18 cellular contexts compared by ENCODE assay signal in genomic region chr9:134783699-134784039, GRCh38.
DNase-seq lines count a peak whose midpoint lies in the region; ATAC-seq and TF ChIP-seq lines count a peak whose summit lies in the region.
"Had no signal": no experiment of that assay in that cellular context is flagged by ENCODE, and none has a peak within 500 bp of the region (broad histone marks: within the 10 kb centered on the region; RNA-seq: fewer than 3 reads in every experiment).

No MANE protein-coding gene starts in this region.

- no peak overlapping the region for H2AFZ ChIP-seq in IMR-90 (replicated peaks; ENCODE audit: low read length, poor library complexity)

- H3K27ac ChIP-seq in IMR-90 (ENCODE audit: insufficient read depth, low read length) (no peak overlapping the region), testis (no peak overlapping the region)
- H3K27ac ChIP-seq: neutrophil, thyroid gland had no signal

- no peaks in the 10 kb centered on the region for H3K9me3 Mint-ChIP-seq in activated CD8-positive, alpha-beta T cell treated with anti-CD3 and anti-CD28 coated beads, Interleukin-2, amount 10 ng/mL, durations not matched to agents 7 days and 5 days (ENCODE audit: insufficient read depth)

- H3K14ac ChIP-seq in IMR-90 (replicated peaks; ENCODE audit: low read depth, low read length): no peak overlapping the region

- dilution Hi-C loops in IMR-90 (cut with HindIII; ENCODE audit: low sequenced_read_pairs, unreplicated experiment): no loop called here

- TF ChIP-seq CTCF in IMR-90 (conservative IDR thresholded peaks at IDR 0.05; ENCODE audit: low read depth, low read length): no peak
- no peak for TF ChIP-seq CTCF in testis (IDR thresholded peaks at IDR 0.05)

- no peak overlapping the region for H4K5ac ChIP-seq in IMR-90 (ENCODE audit: low read depth, low read length)

- 100% methylated on average over 1 of the region's 12 CpGs; no CpG with 5 or more reads in 1 of the 2 experiments for WGBS in IMR-90 (ENCODE audit: extremely low coverage in 2 of 2, insufficient read length in 1 of 2), 2 experiments
- WGBS in testis, 2 donors: 80 to 90% methylated on average over 12 of the region's 12 CpGs

- no peak overlapping the region for H3K4me3 Mint-ChIP-seq in activated CD8-positive, alpha-beta T cell treated with anti-CD3 and anti-CD28 coated beads, Interleukin-2, amount 10 ng/mL, durations not matched to agents 7 days and 5 days
- H3K4me3 Mint-ChIP-seq: activated CD8-positive, alpha-beta memory T cell treated with anti-CD3 and anti-CD28 coated beads, Interleukin-2, amount 10 ng/mL, durations not matched to agents 7 days and 5 days; T-helper 17 cell had no signal

- H2BK5ac ChIP-seq in IMR-90 (ENCODE audit: low read depth, low read length, poor library complexity, severe bottlenecking): no peak overlapping the region

- no peak overlapping the region for H2BK20ac ChIP-seq in IMR-90 (ENCODE audit: low read depth, low read length)

- CTCF ChIA-PET in IMR-90 (lab: Yijun Ruan, JAX): no interaction called here
- CTCF ChIA-PET in activated CD8-positive, alpha-beta T cell treated with anti-CD3 and anti-CD28 coated beads, Interleukin-2, amount 10 ng/mL, durations not matched to agents 7 days and 5 days (lab: Charles Lee): no interaction called here

- no peak overlapping the region for H2BK120ac ChIP-seq in IMR-90 (ENCODE audit: low read depth, low read length)

- no peak overlapping the region for H3K23ac ChIP-seq in IMR-90 (ENCODE audit: low read depth, low read length)

- peaks cover 18 to 58% of the 10 kb centered on the region in 2 experiments for H3K79me1 ChIP-seq in IMR-90 (ENCODE audit: low read depth in 1 of 2, low read length in 2 of 2)

- H3K36me3 ChIP-seq in IMR-90 (ENCODE audit: control insufficient read depth, insufficient read depth, low read length) (peaks cover 82% of the 10 kb centered on the region), testis (ENCODE audit: low read depth, missing control alignments) (no peaks in the 10 kb centered on the region)
- H3K36me3 ChIP-seq: neutrophil, thyroid gland had no signal

- no peak overlapping the region for H2BK15ac ChIP-seq in IMR-90 (ENCODE audit: low read depth, low read length)

- H3K27ac Mint-ChIP-seq in activated CD8-positive, alpha-beta T cell treated with anti-CD3 and anti-CD28 coated beads, Interleukin-2, amount 10 ng/mL, durations not matched to agents 7 days and 5 days: no peak overlapping the region
- H3K27ac Mint-ChIP-seq: activated CD8-positive, alpha-beta memory T cell treated with anti-CD3 and anti-CD28 coated beads, Interleukin-2, amount 10 ng/mL, durations not matched to agents 7 days and 5 days; T-helper 17 cell had no signal

- POLR2A ChIA-PET in IMR-90 (lab: Charles Lee; ENCODE audit: unreplicated experiment): no interaction called here
- POLR2A ChIA-PET in activated CD8-positive, alpha-beta T cell treated with anti-CD3 and anti-CD28 coated beads, Interleukin-2, amount 10 ng/mL, durations not matched to agents 7 days and 5 days (lab: Charles Lee): no interaction called here

- no TSS peak for BruUV-seq in IMR-90 (replicated peaks; lab: Mats Ljungman, UMichigan)

- no peak overlapping the region for H2AK5ac ChIP-seq in IMR-90 (ENCODE audit: low read depth, low read length)

- no peak overlapping the region for H3K4me3 ChIP-seq in IMR-90 (ENCODE audit: insufficient read depth, low read depth, low read length)
- no peak overlapping the region for H3K4me3 ChIP-seq in testis
- H3K4me3 ChIP-seq: skin epidermis, thyroid gland had no signal

- no peak overlapping the region for H4K8ac ChIP-seq in IMR-90 (ENCODE audit: low read depth in 2 of 2, low read length in 2 of 2)

- no peaks in the 10 kb centered on the region for H3K4me1 Mint-ChIP-seq in activated CD8-positive, alpha-beta T cell treated with anti-CD3 and anti-CD28 coated beads, Interleukin-2, amount 10 ng/mL, durations not matched to agents 7 days and 5 days (ENCODE audit: low read depth)
- H3K4me1 Mint-ChIP-seq: activated CD8-positive, alpha-beta memory T cell treated with anti-CD3 and anti-CD28 coated beads, Interleukin-2, amount 10 ng/mL, durations not matched to agents 7 days and 5 days; T-helper 17 cell had no signal

- in situ Hi-C loops in IMR-90 (cut with MboI; ENCODE audit: low sequenced_read_pairs): no loop called here

- no peak overlapping the region for H3K9ac ChIP-seq in IMR-90 (ENCODE audit: low read depth, low read length)

- no peak overlapping the region for H3K56ac ChIP-seq in IMR-90 (ENCODE audit: extremely low read depth, insufficient read depth, low read length)

- H3K4me1 ChIP-seq in IMR-90 (ENCODE audit: control insufficient read depth, insufficient read depth, low read length): peaks cover 4% of the 10 kb centered on the region
- H3K4me1 ChIP-seq in testis: no peaks in the 10 kb centered on the region

- no peaks in the 10 kb centered on the region for H3K9me3 ChIP-seq in IMR-90 (ENCODE audit: control insufficient read depth, insufficient read depth, low read length)
- no peaks in the 10 kb centered on the region for H3K9me3 ChIP-seq in testis
- H3K9me3 ChIP-seq: neutrophil, thyroid gland had no signal

- no peak for TF ChIP-seq RAD21 in IMR-90 (IDR thresholded peaks at IDR 0.05; ENCODE audit: low read length)

- no peak overlapping the region for H4K91ac ChIP-seq in IMR-90 (ENCODE audit: insufficient read depth, low read depth, low read length)

- peaks cover 17% of the 10 kb centered on the region for H3K9me1 ChIP-seq in IMR-90 (ENCODE audit: insufficient read depth, low read length)

- no peaks in the 10 kb centered on the region for H3K36me3 Mint-ChIP-seq in activated CD8-positive, alpha-beta T cell treated with anti-CD3 and anti-CD28 coated beads, Interleukin-2, amount 10 ng/mL, durations not matched to agents 7 days and 5 days (ENCODE audit: low read depth)
- H3K36me3 Mint-ChIP-seq: activated CD8-positive, alpha-beta memory T cell treated with anti-CD3 and anti-CD28 coated beads, Interleukin-2, amount 10 ng/mL, durations not matched to agents 7 days and 5 days had no signal

- no peak for DNase-seq in IMR-90
- peak; percentile 28 for DNase-seq in amniotic epithelial cell (ENCODE audit: low read depth)
- peak; percentile 61 for DNase-seq in left ventricle myocardium superior
- peak; percentile 23 for DNase-seq in testis
- DNase-seq in NCI-H748 (lab: John Stamatoyannopoulos, UW; ENCODE audit: unreplicated experiment): no peak
- no peak for DNase-seq in activated CD8-positive, alpha-beta T cell treated with anti-CD3 and anti-CD28 coated beads, Interleukin-2, amount 10 ng/mL, durations not matched to agents 7 days and 5 days
- DNase-seq: activated CD8-positive, alpha-beta memory T cell treated with anti-CD3 and anti-CD28 coated beads, Interleukin-2, amount 10 ng/mL, durations not matched to agents 7 days and 5 days; activated effector memory CD4-positive, alpha-beta T cell treated with anti-CD3 and anti-CD28 coated beads, Interleukin-2, amount 50 U/mL, for 16 hours; cortex of kidney; DMS79 treated with DMSO at 0.1 percent for 48 hours; erythroblast; midbrain; SHP77 treated with DMSO at 0.1 percent for 48 hours; T-helper 17 cell; thyroid gland had no signal

- no peak overlapping the region for H2AK9ac ChIP-seq in IMR-90 (replicated peaks; ENCODE audit: low read depth, low read length, poor library complexity)

- H3K27me3 ChIP-seq in IMR-90 (ENCODE audit: control insufficient read depth, insufficient read depth, low read length) (no peaks in the 10 kb centered on the region), testis (no peaks in the 10 kb centered on the region)
- H3K27me3 ChIP-seq: thyroid gland had no signal

- no peak overlapping the region for H3K18ac ChIP-seq in IMR-90 (ENCODE audit: low read depth, low read length)

- no peaks in the 10 kb centered on the region for H3K27me3 Mint-ChIP-seq in activated CD8-positive, alpha-beta T cell treated with anti-CD3 and anti-CD28 coated beads, Interleukin-2, amount 10 ng/mL, durations not matched to agents 7 days and 5 days (ENCODE audit: low read depth)
- H3K27me3 Mint-ChIP-seq: activated CD8-positive, alpha-beta memory T cell treated with anti-CD3 and anti-CD28 coated beads, Interleukin-2, amount 10 ng/mL, durations not matched to agents 7 days and 5 days had no signal

- H3K4ac ChIP-seq in IMR-90 (ENCODE audit: low read depth, low read length): no peak overlapping the region

- no peak for TF ChIP-seq POLR2A in IMR-90 (IDR thresholded peaks at IDR 0.05; ENCODE audit: low read depth, low read length)
- TF ChIP-seq POLR2A in testis (IDR thresholded peaks at IDR 0.05): no peak

- ATAC-seq in IMR-90 (ENCODE audit: low read depth): no peak
- ATAC-seq in left ventricle myocardium superior: peak; percentile 54
- ATAC-seq in GM21390 (IDR thresholded peaks at IDR 0.05; ENCODE audit: unreplicated experiment): no peak
- no peak for ATAC-seq in activated CD8-positive, alpha-beta T cell treated with anti-CD3 and anti-CD28 coated beads, Interleukin-2, amount 10 ng/mL, durations not matched to agents 7 days and 5 days
- ATAC-seq: activated CD8-positive, alpha-beta memory T cell treated with anti-CD3 and anti-CD28 coated beads, Interleukin-2, amount 10 ng/mL, durations not matched to agents 7 days and 5 days; T-helper 17 cell had no signal

- intact Hi-C loops in IMR-90 (cut with micrococcal nuclease): no loop called here
- intact Hi-C loops in left ventricle myocardium superior (cut with micrococcal nuclease): no loop called here
- intact Hi-C loops in testis (cut with DNase I; ENCODE audit: low total_unique reads): no loop called here

- peaks cover 25% of the 10 kb centered on the region for H4K20me1 ChIP-seq in IMR-90 (ENCODE audit: insufficient read depth, low read length)

- H3K4me2 ChIP-seq in IMR-90 (ENCODE audit: low read depth, low read length): no peak overlapping the region

TF ChIP-seq in IMR-90, 13 proteins besides CTCF, POLR2A, EP300 and RAD21:
- TF ChIP-seq NFE2L2 (IDR thresholded peaks at IDR 0.05; ENCODE audit: low read depth, low read length): no peak
- TF ChIP-seq CEBPB (IDR thresholded peaks at IDR 0.05; ENCODE audit: low read depth, low read length): peak; percentile 95

Comparison
In these comparisons a context has a peak if more than half of its experiments do, and no peak if none do; other contexts are left out.
1. DNase-seq: peak in amniotic epithelial cell (single experiment), left ventricle myocardium superior (single experiment) and testis (single experiment); none in IMR-90 (single experiment), NCI-H748 (single experiment) and activated CD8-positive, alpha-beta T cell treated with anti-CD3 and anti-CD28 coated beads, Interleukin-2, amount 10 ng/mL, durations not matched to agents 7 days and 5 days (single experiment).